ENCODE assay signal across 9 cellular contexts in the genomic region with DNA sequence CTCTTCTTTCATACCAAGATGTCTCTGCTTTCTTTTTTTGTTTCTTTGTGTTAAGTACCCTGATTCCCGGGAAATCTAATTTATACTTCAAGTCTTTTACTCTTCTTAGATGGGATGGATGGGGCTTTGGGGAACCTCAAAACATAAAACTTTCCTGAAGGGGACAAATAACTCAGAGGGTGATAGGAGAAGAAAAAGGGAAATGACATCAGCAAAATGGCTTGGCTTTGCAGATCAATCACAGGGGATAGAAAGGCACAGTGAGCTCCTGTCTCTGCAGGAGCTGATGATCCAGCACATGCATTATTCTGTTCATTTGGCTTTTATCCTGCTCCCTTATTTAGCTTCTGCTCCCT. TPM values are rescaled to one million over a fixed set of nuclear protein-coding genes. Genes with fewer than 3 reads are reported as not detected.
DNase-seq lines count a peak whose midpoint lies in the region; ATAC-seq and TF ChIP-seq lines count a peak whose summit lies in the region.
"Had no signal": no experiment of that assay in that cellular context is flagged by ENCODE, and none has a peak within 500 bp of the region (broad histone marks: within the 10 kb centered on the region; RNA-seq: fewer than 3 reads in every experiment).

No MANE protein-coding gene starts in this region.

- peak overlapping the region in 1 of 2 donors; percentile 91 for H3K9ac ChIP-seq in liver (ENCODE audit: low read depth in 1 of 2, low read length in 2 of 2)

- TF ChIP-seq CTCF in liver (IDR thresholded peaks at IDR 0.05; ENCODE audit: low read depth, low read length, missing input control) (no peak), thyroid gland (IDR thresholded peaks at IDR 0.05) (no peak)

- intact Hi-C loops in activated naive CD4-positive, alpha-beta T cell treated with anti-CD3 and anti-CD28 coated beads for 36 hours (cut with micrococcal nuclease): loop anchor here (1.0 kb wide), 2 partner anchors 25 to 259 kb away; a partner anchor contains a TSS
- intact Hi-C loops in thyroid gland (cut with DNase I): loop anchor here (2.0 kb wide), 1 partner anchor 23 kb away; no protein-coding TSS in a partner anchor

- no peaks in the 10 kb centered on the region for H3K36me3 Mint-ChIP-seq in activated naive CD4-positive, alpha-beta T cell treated with anti-CD3 and anti-CD28 coated beads for 36 hours (ENCODE audit: low read depth)
- H3K36me3 Mint-ChIP-seq in activated CD8-positive, alpha-beta T cell treated with anti-CD3 and anti-CD28 coated beads, Interleukin-2, amount 10 ng/mL, durations not matched to agents 7 days and 5 days (ENCODE audit: low read depth): no peaks in the 10 kb centered on the region

- peak overlapping the region; percentile 55 for H3K4me3 Mint-ChIP-seq in activated naive CD4-positive, alpha-beta T cell treated with anti-CD3 and anti-CD28 coated beads for 36 hours
- peak overlapping the region; percentile 48 for H3K4me3 Mint-ChIP-seq in activated CD8-positive, alpha-beta T cell treated with anti-CD3 and anti-CD28 coated beads, Interleukin-2, amount 10 ng/mL, durations not matched to agents 7 days and 5 days

- H3K36me3 ChIP-seq in liver (ENCODE audit: control insufficient read depth in 4 of 4, insufficient read depth in 3 of 4, low read depth in 1 of 4, low read length in 3 of 4) (no peaks in the 10 kb centered on the region), thyroid gland (no peaks in the 10 kb centered on the region)

- no peak for DNase-seq in activated naive CD4-positive, alpha-beta T cell treated with anti-CD3 and anti-CD28 coated beads for 36 hours
- DNase-seq in activated naive CD4-positive, alpha-beta T cell treated with anti-CD3 and anti-CD28 coated beads, Interleukin-2, amount 50 U/mL, for 16 hours: no peak
- no peak for DNase-seq in activated CD8-positive, alpha-beta T cell treated with anti-CD3 and anti-CD28 coated beads, Interleukin-2, amount 10 ng/mL, durations not matched to agents 7 days and 5 days
- DNase-seq in thyroid gland (no peak), KBM-7 (no peak), COR-L47 (lab: John Stamatoyannopoulos, UW) (no peak), NCI-H2227 (lab: John Stamatoyannopoulos, UW; ENCODE audit: unreplicated experiment) (no peak)

- H3K27ac ChIP-seq in liver (ENCODE audit: low read depth in 1 of 2, low read length in 2 of 2) (no peak overlapping the region), thyroid gland (peak overlapping the region; percentile 40 to 72 (median 66))

- CTCF ChIA-PET in activated naive CD4-positive, alpha-beta T cell treated with anti-CD3 and anti-CD28 coated beads for 36 hours (lab: Charles Lee): interaction anchor here (0.5 to 5.5 kb wide), 25 partner anchors 13 to 745 kb away, joined by 3 to 68 read pairs (median 4); a partner anchor contains a TSS
- CTCF ChIA-PET in activated CD8-positive, alpha-beta T cell treated with anti-CD3 and anti-CD28 coated beads, Interleukin-2, amount 10 ng/mL, durations not matched to agents 7 days and 5 days (lab: Charles Lee): interaction anchor here (0.7 to 6.2 kb wide), 50 partner anchors 9 to 740 kb away, joined by 3 to 92 read pairs (median 5); a partner anchor contains a TSS

- TF ChIP-seq POLR2A in thyroid gland (IDR thresholded peaks at IDR 0.05): no peak

- H3K9me3 ChIP-seq in liver (ENCODE audit: control insufficient read depth in 4 of 4, low read length in 3 of 4): no peaks in the 10 kb centered on the region
- H3K9me3 ChIP-seq in thyroid gland: no peaks in the 10 kb centered on the region

- WGBS in liver: 2% methylated on average over 1 of the region's 1 CpG
- WGBS in thyroid gland, 2 donors: 0 to 2% methylated on average over 1 of the region's 1 CpG

- H3K4me1 Mint-ChIP-seq in activated naive CD4-positive, alpha-beta T cell treated with anti-CD3 and anti-CD28 coated beads for 36 hours (ENCODE audit: low read depth): peaks cover 22% of the 10 kb centered on the region
- H3K4me1 Mint-ChIP-seq in activated CD8-positive, alpha-beta T cell treated with anti-CD3 and anti-CD28 coated beads, Interleukin-2, amount 10 ng/mL, durations not matched to agents 7 days and 5 days (ENCODE audit: low read depth): peaks cover 24% of the 10 kb centered on the region

- POLR2A ChIA-PET in activated CD8-positive, alpha-beta T cell treated with anti-CD3 and anti-CD28 coated beads, Interleukin-2, amount 10 ng/mL, durations not matched to agents 7 days and 5 days (lab: Charles Lee): interaction anchor here (1.0 to 1.6 kb wide), 4 partner anchors 13 to 305 kb away, joined by 3 to 7 read pairs (median 4); a partner anchor contains a TSS

- H3K27me3 Mint-ChIP-seq in activated naive CD4-positive, alpha-beta T cell treated with anti-CD3 and anti-CD28 coated beads for 36 hours (ENCODE audit: low read depth): peaks cover 19% of the 10 kb centered on the region
- peaks cover 50% of the 10 kb centered on the region for H3K27me3 Mint-ChIP-seq in activated CD8-positive, alpha-beta T cell treated with anti-CD3 and anti-CD28 coated beads, Interleukin-2, amount 10 ng/mL, durations not matched to agents 7 days and 5 days (ENCODE audit: low read depth)

- H3K9me3 Mint-ChIP-seq in activated naive CD4-positive, alpha-beta T cell treated with anti-CD3 and anti-CD28 coated beads for 36 hours: no peaks in the 10 kb centered on the region
- H3K9me3 Mint-ChIP-seq in activated CD8-positive, alpha-beta T cell treated with anti-CD3 and anti-CD28 coated beads, Interleukin-2, amount 10 ng/mL, durations not matched to agents 7 days and 5 days (ENCODE audit: insufficient read depth): no peaks in the 10 kb centered on the region

- TF ChIP-seq RAD21 in liver (IDR thresholded peaks at IDR 0.05): no peak

- no peak overlapping the region for H3K27ac Mint-ChIP-seq in activated naive CD4-positive, alpha-beta T cell treated with anti-CD3 and anti-CD28 coated beads for 36 hours
- H3K27ac Mint-ChIP-seq in activated CD8-positive, alpha-beta T cell treated with anti-CD3 and anti-CD28 coated beads, Interleukin-2, amount 10 ng/mL, durations not matched to agents 7 days and 5 days: no peak overlapping the region

- ATAC-seq in activated CD8-positive, alpha-beta T cell treated with anti-CD3 and anti-CD28 coated beads, Interleukin-2, amount 10 ng/mL, durations not matched to agents 7 days and 5 days: no peak

- no peak overlapping the region for H3K4me3 ChIP-seq in liver (ENCODE audit: low read depth in 1 of 3, low read length in 3 of 3)
- no peak overlapping the region for H3K4me3 ChIP-seq in thyroid gland (replicated peaks in 1 of 3)

- in situ Hi-C loops in KBM-7 (cut with MboI; ENCODE audit: low pct_unique_long_range_greater_than_20kb, low sequenced_read_pairs): no loop called here

- H3K27me3 ChIP-seq in liver (ENCODE audit: control insufficient read depth in 4 of 4, insufficient read depth in 4 of 4, low read length in 3 of 4): no peaks in the 10 kb centered on the region
- no peaks in the 10 kb centered on the region for H3K27me3 ChIP-seq in thyroid gland

- peaks cover 12 to 56% (median 53%) of the 10 kb centered on the region in 4 donors for H3K4me1 ChIP-seq in liver (ENCODE audit: control insufficient read depth in 4 of 4, insufficient read depth in 4 of 4, low read length in 3 of 4)
- H3K4me1 ChIP-seq in thyroid gland: peaks cover 18 to 34% of the 10 kb centered on the region in 2 donors

TF ChIP-seq in liver, 16 proteins besides CTCF, POLR2A, EP300 and RAD21:
- no peak for TF ChIP-seq FOXA2 (IDR thresholded peaks at IDR 0.05)
- TF ChIP-seq NR2F2 (IDR thresholded peaks at IDR 0.05): peak; percentile 5

RNA-seq across cellular contexts. Expression of a gene that starts 1.4 kb away (rescaled TPM):
- total RNA-seq in activated naive CD4-positive, alpha-beta T cell treated with anti-CD3 and anti-CD28 coated beads for 36 hours: not detected
- not detected for total RNA-seq in activated CD8-positive, alpha-beta T cell treated with anti-CD3 and anti-CD28 coated beads, Interleukin-2, amount 10 ng/mL, durations not matched to agents 7 days and 5 days
- total RNA-seq in liver (1 to 10 TPM in 1 of 2 donors, under 1 TPM in 1; 0.42 to 2.7 TPM), thyroid gland (under 1 TPM in 2 of 4 donors, not detected in 2; 0.22 to 0.27 TPM)
- polyA plus RNA-seq in liver: 1 to 10 TPM in 1 of 2 donors, under 1 TPM in 1; 0.22 to 2.0 TPM
- total RNA-seq: kidney epithelial cell had no signal

RNA-seq across cellular contexts. Expression of a gene that starts 12.6 kb away (rescaled TPM):
- 10 to 100 TPM; 71.2 to 75.7 TPM for total RNA-seq in activated naive CD4-positive, alpha-beta T cell treated with anti-CD3 and anti-CD28 coated beads for 36 hours
- 100 to 1,000 TPM; 128 to 132 TPM for total RNA-seq in activated CD8-positive, alpha-beta T cell treated with anti-CD3 and anti-CD28 coated beads, Interleukin-2, amount 10 ng/mL, durations not matched to agents 7 days and 5 days
- 10 to 100 TPM; 48.9 to 65.3 TPM for total RNA-seq in liver
- 10 to 100 TPM; 25.1 to 93.6 TPM for polyA plus RNA-seq in liver
- 100 to 1,000 TPM; 114 to 133 (median 116) TPM for total RNA-seq in thyroid gland

RNA-seq across cellular contexts. Expression of a gene that starts 16.4 kb away (rescaled TPM):
- total RNA-seq in activated naive CD4-positive, alpha-beta T cell treated with anti-CD3 and anti-CD28 coated beads for 36 hours: under 1 TPM; 0.41 to 0.86 TPM
- 1 to 10 TPM; 2.5 to 4.0 TPM for total RNA-seq in activated CD8-positive, alpha-beta T cell treated with anti-CD3 and anti-CD28 coated beads, Interleukin-2, amount 10 ng/mL, durations not matched to agents 7 days and 5 days
- total RNA-seq in liver (10 to 100 TPM in 1 of 2 donors, 1 to 10 TPM in 1; 2.3 to 10.8 TPM), thyroid gland (10 to 100 TPM in 1 of 4 donors, 1 to 10 TPM in 3; 2.7 to 11.7 (median 4.3) TPM)
- 1 to 10 TPM; 3.3 to 5.6 TPM for polyA plus RNA-seq in liver

RNA-seq across cellular contexts. Expression of a gene that starts 20.3 kb away (rescaled TPM):
- total RNA-seq in activated naive CD4-positive, alpha-beta T cell treated with anti-CD3 and anti-CD28 coated beads for 36 hours: 100 to 1,000 TPM; 201 to 202 TPM
- 100 to 1,000 TPM; 155 to 161 TPM for total RNA-seq in activated CD8-positive, alpha-beta T cell treated with anti-CD3 and anti-CD28 coated beads, Interleukin-2, amount 10 ng/mL, durations not matched to agents 7 days and 5 days
- total RNA-seq in liver (10 to 100 TPM in 1 of 2 donors, 1 to 10 TPM in 1; 8.8 to 40.6 TPM), thyroid gland (10 to 100 TPM; 19.3 to 25.8 (median 24.5) TPM)
- polyA plus RNA-seq in liver: 10 to 100 TPM; 10.5 to 41.5 TPM

RNA-seq across cellular contexts. Expression of a gene that starts 26.2 kb away (rescaled TPM):
- total RNA-seq in activated naive CD4-positive, alpha-beta T cell treated with anti-CD3 and anti-CD28 coated beads for 36 hours: 1 to 10 TPM in 1 of 2 experiments, under 1 TPM in 1; 0.84 to 1.0 TPM
- 1 to 10 TPM; 2.0 to 2.3 TPM for total RNA-seq in activated CD8-positive, alpha-beta T cell treated with anti-CD3 and anti-CD28 coated beads, Interleukin-2, amount 10 ng/mL, durations not matched to agents 7 days and 5 days
- 1 to 10 TPM in 1 of 2 donors, under 1 TPM in 1; 0.51 to 1.8 TPM for total RNA-seq in liver
- 1 to 10 TPM; 2.0 to 7.1 TPM for polyA plus RNA-seq in liver
- 1 to 10 TPM; 2.9 to 7.9 (median 5.4) TPM for total RNA-seq in thyroid gland

Comparison
In these comparisons a context has a peak if more than half of its experiments do, and no peak if none do; other contexts are left out.
1. H3K27ac ChIP-seq: peak in thyroid gland (3 of 3); none in liver (0 of 2).